In genomic region chr1:196059210-196059609, GRCh38 we compare ENCODE assay signal across 16 cellular contexts.
"Had no signal": no experiment of that assay in that cellular context is flagged by ENCODE, and none has a peak within 500 bp of the region (broad histone marks: within the 10 kb centered on the region; RNA-seq: fewer than 3 reads in every experiment).

No MANE protein-coding gene starts in this region.

- DNase-seq: activated CD4-positive, alpha-beta T cell treated with anti-CD3 and anti-CD28 coated beads, Interleukin-2, amount 10 ng/mL, durations not matched to agents 7 days and 5 days; activated gamma-delta T cell treated with Interleukin-2 at 50 U/mL for 16 hours; activated naive CD8-positive, alpha-beta T cell treated with anti-CD3 and anti-CD28 coated beads for 36 hours; amygdala; body of pancreas; caudate nucleus; effector CD8-positive, alpha-beta T cell; gastrocnemius medialis; heart right ventricle; left cardiac atrium; naive B cell; ovary; stimulated activated CD4-positive, alpha-beta T cell treated with anti-CD3 and anti-CD28 coated beads, Interleukin-1b, Interleukin-23, amount 100 ng/mL, for 48 hours; stomach; testis had no signal

- H3K27ac ChIP-seq: body of pancreas, gastrocnemius medialis, heart right ventricle, ovary, stomach, testis had no signal

- H3K36me3 ChIP-seq: gastrocnemius medialis, heart right ventricle, ovary, stomach had no signal

- H3K27me3 ChIP-seq: body of pancreas, gastrocnemius medialis, heart right ventricle, ovary, stomach, testis had no signal

- ATAC-seq: body of pancreas, gastrocnemius medialis, heart right ventricle, left cardiac atrium had no signal

- H3K4me1 ChIP-seq: body of pancreas, gastrocnemius medialis, heart right ventricle, stomach, testis had no signal

- H3K9me3 ChIP-seq: body of pancreas, gastrocnemius medialis, ovary, stomach, testis had no signal

- H3K4me3 ChIP-seq: body of pancreas, gastrocnemius medialis, heart right ventricle, lung, ovary, stomach, testis had no signal
